In the genomic region with DNA sequence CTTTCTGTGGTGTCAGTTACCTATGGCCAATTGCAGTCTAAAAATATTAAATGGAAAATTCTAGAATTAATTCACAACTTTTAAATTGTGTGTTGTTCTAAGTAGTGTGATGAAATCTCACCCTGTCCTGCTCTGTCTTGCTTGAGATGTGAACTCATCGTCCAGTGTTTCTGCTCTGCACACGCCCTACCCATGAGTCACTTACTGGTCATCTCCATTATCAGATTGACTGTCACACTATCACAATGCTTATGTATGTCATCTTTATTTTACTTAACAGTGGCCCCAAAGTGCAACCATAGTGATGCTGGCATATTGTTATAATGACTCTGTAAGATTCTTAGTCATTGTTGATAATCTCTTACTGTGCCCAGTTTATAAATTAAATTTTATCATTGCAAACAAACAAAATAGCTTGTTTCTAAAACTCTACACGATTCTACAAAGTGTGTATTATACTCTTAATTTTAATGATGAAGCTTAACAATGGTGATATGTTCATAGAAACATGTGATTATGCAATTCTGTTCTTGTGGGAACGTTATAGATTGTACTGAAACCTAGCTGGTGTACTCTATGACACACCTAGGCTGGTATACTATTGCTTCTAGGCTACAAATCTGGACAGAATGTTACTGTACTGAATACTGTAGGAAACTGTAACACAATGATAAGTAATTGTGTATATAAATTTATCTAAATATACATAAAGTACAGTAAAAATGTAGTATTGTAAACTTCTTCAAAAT, we compare ENCODE assay signal across 14 cellular contexts.
DNase-seq lines count a peak whose midpoint lies in the region; ATAC-seq and TF ChIP-seq lines count a peak whose summit lies in the region.
"Had no signal": no experiment of that assay in that cellular context is flagged by ENCODE, and none has a peak within 500 bp of the region (broad histone marks: within the 10 kb centered on the region; RNA-seq: fewer than 3 reads in every experiment).

No MANE protein-coding gene starts in this region.

- H2AFZ ChIP-seq in neural cell (ENCODE audit: low read depth, low read length) = no peak overlapping the region

- H4K20me1 ChIP-seq in neural cell (ENCODE audit: insufficient read depth) = no peaks in the 10 kb centered on the region

- no peak for TF ChIP-seq EP300 in neural cell (conservative IDR thresholded peaks at IDR 0.05; ENCODE audit: poor library complexity, severe bottlenecking)

- H3K4me2 ChIP-seq in neural cell (ENCODE audit: low read length) = peak overlapping the region; percentile 3

- no peak overlapping the region for H3K27ac ChIP-seq in neural cell (ENCODE audit: low read length)
- H3K27ac ChIP-seq: tibial artery had no signal

- H3K9me3 ChIP-seq in neural cell (ENCODE audit: low read length) = no peaks in the 10 kb centered on the region
- H3K9me3 ChIP-seq: tibial artery had no signal

- no peaks in the 10 kb centered on the region for H3K79me2 ChIP-seq in neural cell (replicated peaks; ENCODE audit: insufficient read depth, low read length)

- H3K36me3 ChIP-seq in neural cell (ENCODE audit: insufficient read depth, low read length) = no peaks in the 10 kb centered on the region
- H3K36me3 ChIP-seq: tibial artery had no signal

- no peak for TF ChIP-seq CTCF in epithelial cell of esophagus (IDR thresholded peaks at IDR 0.05; ENCODE audit: insufficient read depth, low read depth, low read length, missing control alignments)
- no peak for TF ChIP-seq CTCF in neural cell (IDR thresholded peaks at IDR 0.05; ENCODE audit: poor library complexity, severe bottlenecking)

- H3K4me3 ChIP-seq in epithelial cell of esophagus (ENCODE audit: low read length) (no peak overlapping the region), neural cell (ENCODE audit: low read length) (no peak overlapping the region)
- H3K4me3 ChIP-seq: tibial artery had no signal

- H3K9ac ChIP-seq in neural cell (ENCODE audit: low read length) = no peak overlapping the region

- no peak for ATAC-seq in GM18517 (IDR thresholded peaks at IDR 0.05; ENCODE audit: unreplicated experiment)
- ATAC-seq: activated T-cell treated with anti-CD3 and anti-CD28 coated beads, Interleukin-2, amount 50 U/mL, for 4 hours; left ventricle myocardium superior had no signal

- DNase-seq in ELR (ENCODE audit: low read depth) = peak; percentile 92
- DNase-seq in OCI-M1 (lab: John Stamatoyannopoulos, UW) = peak; percentile 91
- DNase-seq in epithelial cell of esophagus (ENCODE audit: low read depth) = peak; percentile 99
- no peak for DNase-seq in MV-4-11 (lab: John Stamatoyannopoulos, UW)
- no peak for DNase-seq in medulla oblongata (ENCODE audit: extremely low spot score)
- DNase-seq in NCI-H1092 (lab: John Stamatoyannopoulos, UW) = no peak
- DNase-seq: activated B cell treated with CpG ODN at 0.5 μM for 24 hours; activated T-cell treated with anti-CD3 and anti-CD28 coated beads, Interleukin-2, amount 50 U/mL, for 4 hours; foreskin melanocyte; left ventricle myocardium superior; NCI-H1436 treated with DMSO at 0.1 percent for 48 hours; tibial artery had no signal

- H3K27me3 ChIP-seq in neural cell (ENCODE audit: insufficient read depth, low read depth, low read length) = no peaks in the 10 kb centered on the region
- H3K27me3 ChIP-seq: tibial artery had no signal

- no peaks in the 10 kb centered on the region for H3F3A ChIP-seq in neural cell (ENCODE audit: insufficient read depth, low read length, poor library complexity, severe bottlenecking)

- H3K9me2 ChIP-seq in neural cell (ENCODE audit: insufficient read depth, low read length) = no peaks in the 10 kb centered on the region

- TF ChIP-seq RAD21 in neural cell (conservative IDR thresholded peaks at IDR 0.05) = no peak

TF ChIP-seq in neural cell, 6 proteins besides CTCF, POLR2A, EP300 and RAD21:
- no peak for TF ChIP-seq SMC3 (conservative IDR thresholded peaks at IDR 0.05; ENCODE audit: poor library complexity)
- TF ChIP-seq TAF1 (IDR thresholded peaks at IDR 0.05; ENCODE audit: low read depth) = no peak
- no peak for TF ChIP-seq MXI1 (conservative IDR thresholded peaks at IDR 0.05; ENCODE audit: poor library complexity, severe bottlenecking)
- TF ChIP-seq POLR2AphosphoS5 (IDR thresholded peaks at IDR 0.05) = no peak
- TF ChIP-seq EZH2 (IDR thresholded peaks at IDR 0.05; ENCODE audit: borderline replicate concordance, insufficient read depth, low read length, poor library complexity, severe bottlenecking) = no peak
- no peak for TF ChIP-seq REST (IDR thresholded peaks at IDR 0.05; ENCODE audit: borderline replicate concordance)

Comparison
In these comparisons a context has a peak if more than half of its experiments do, and no peak if none do; other contexts are left out.
1. DNase-seq: peak in ELR (single experiment), OCI-M1 (single experiment) and epithelial cell of esophagus (single experiment); none in MV-4-11 (single experiment), medulla oblongata (single experiment) and NCI-H1092 (single experiment).